ENCODE assay signal across 10 cellular contexts in genomic region chr1:204443871-204444581, GRCh38. TPM values are rescaled to one million over a fixed set of nuclear protein-coding genes. Genes with fewer than 3 reads are reported as not detected.
DNase-seq lines count a peak whose midpoint lies in the region; ATAC-seq and TF ChIP-seq lines count a peak whose summit lies in the region.
"Had no signal": no experiment of that assay in that cellular context is flagged by ENCODE, and none has a peak within 500 bp of the region (broad histone marks: within the 10 kb centered on the region; RNA-seq: fewer than 3 reads in every experiment).

No MANE protein-coding gene starts in this region.

- H3K36me3 Mint-ChIP-seq in CD4-positive, alpha-beta T cell (ENCODE audit: low read depth) = peaks cover 91% of the 10 kb centered on the region

- H3K27ac Mint-ChIP-seq in CD4-positive, alpha-beta T cell = no peak overlapping the region

- peaks cover 0 to 45% of the 10 kb centered on the region in 2 donors for H3K36me3 ChIP-seq in gastrocnemius medialis

- DNase-seq in CD1c-positive myeloid dendritic cell (ENCODE audit: extremely low spot score) = peak; percentile 69
- DNase-seq in NCI-H226 = peak; percentile 94
- no peak for DNase-seq in gastrocnemius medialis
- DNase-seq in cerebellar cortex (ENCODE audit: low spot score) = no peak
- DNase-seq in CD4-positive, alpha-beta T cell = no peak
- no peak for DNase-seq in cerebellar nuclear complex (lab: John Stamatoyannopoulos, UW)
- DNase-seq: HCEC 1CT had no signal

- no peak for TF ChIP-seq POLR2A in gastrocnemius medialis (IDR thresholded peaks at IDR 0.05)

- ATAC-seq in gastrocnemius medialis (no peak), HG02571 (IDR thresholded peaks at IDR 0.05; ENCODE audit: unreplicated experiment) (no peak)
- ATAC-seq in CD4-positive, alpha-beta T cell (ENCODE audit: poor library complexity) = no peak

- H3K27me3 ChIP-seq in gastrocnemius medialis = no peaks in the 10 kb centered on the region
- no peaks in the 10 kb centered on the region for H3K27me3 ChIP-seq in CD4-positive, alpha-beta T cell (ENCODE audit: control insufficient read depth, insufficient read depth, low read length)

- H3K27ac ChIP-seq in cingulate gyrus (ENCODE audit: low read depth, low read length) = peak overlapping the region; percentile 7
- H3K27ac ChIP-seq in gastrocnemius medialis = peak overlapping the region in 3 of 4 donors; percentile 86 to 89 (median 87)
- no peak overlapping the region for H3K27ac ChIP-seq in CD4-positive, alpha-beta T cell (ENCODE audit: low read depth, low read length)

- no peak overlapping the region for H3K4me3 ChIP-seq in gastrocnemius medialis

- H3K4me3 Mint-ChIP-seq in CD4-positive, alpha-beta T cell = no peak overlapping the region
- H3K4me3 Mint-ChIP-seq: brain had no signal

- H3K4me1 ChIP-seq in gastrocnemius medialis = peaks cover 47 to 79% of the 10 kb centered on the region in 2 donors

- CTCF ChIA-PET in CD4-positive, alpha-beta T cell (lab: Charles Lee) = interaction anchor here (0.6 to 9.7 kb wide), 3 partner anchors 13 to 1296 kb away, joined by 6 to 218 read pairs (median 6); no protein-coding TSS in a partner anchor

- no peaks in the 10 kb centered on the region for H3K27me3 Mint-ChIP-seq in CD4-positive, alpha-beta T cell
- H3K27me3 Mint-ChIP-seq: brain had no signal

- no peaks in the 10 kb centered on the region for H3K9me3 Mint-ChIP-seq in CD4-positive, alpha-beta T cell
- H3K9me3 Mint-ChIP-seq: brain had no signal

- H3K4me1 Mint-ChIP-seq in CD4-positive, alpha-beta T cell (ENCODE audit: low read depth) = peaks cover 9% of the 10 kb centered on the region

- no peaks in the 10 kb centered on the region for H3K9me3 ChIP-seq in gastrocnemius medialis
- no peaks in the 10 kb centered on the region for H3K9me3 ChIP-seq in CD4-positive, alpha-beta T cell (ENCODE audit: control insufficient read depth, low read length)

- in situ Hi-C loops in gastrocnemius medialis (cut with MboI; ENCODE audit: low sequenced_read_pairs in 4 of 4) = loop anchor here in 1 of 4 donors (5.0 kb wide), 1 partner anchor 58 kb away; no protein-coding TSS in a partner anchor

- intact Hi-C loops in gastrocnemius medialis (cut with DNase I; ENCODE audit: low total_unique reads) = no loop called here
- intact Hi-C loops in CD4-positive, alpha-beta T cell (cut with DNase I, micrococcal nuclease) = loop anchor here in 1 of 2 experiments (10.0 kb wide), 1 partner anchor 321 kb away; no protein-coding TSS in a partner anchor

- no peak for TF ChIP-seq CTCF in gastrocnemius medialis (IDR thresholded peaks at IDR 0.05 in 4 of 5, conservative IDR thresholded peaks at IDR 0.05 in 1 of 5)
- TF ChIP-seq CTCF in CD4-positive, alpha-beta T cell (IDR thresholded peaks at IDR 0.05) = no peak

- POLR2A ChIA-PET in CD4-positive, alpha-beta T cell (lab: Charles Lee) = interaction anchor here (2.0 kb wide), 1 partner anchor 62 kb away, joined by 7 read pairs; no protein-coding TSS in a partner anchor

RNA-seq across cellular contexts. Expression of gene PPP1R15B, which starts 32.4 kb away (rescaled TPM):
- total RNA-seq in gastrocnemius medialis = 10 to 100 TPM; 23.8 to 33.0 (median 25.9) TPM
- total RNA-seq in CD4-positive, alpha-beta T cell = 100 to 1,000 TPM; 171 to 179 TPM

RNA-seq across cellular contexts. Expression of gene PIK3C2B, which starts 50.6 kb away (rescaled TPM):
- total RNA-seq in gastrocnemius medialis = 1 to 10 TPM; 2.8 to 6.0 (median 3.8) TPM
- 10 to 100 TPM; 25.5 to 27.1 TPM for total RNA-seq in CD4-positive, alpha-beta T cell

Comparison
In these comparisons a context has a peak if more than half of its experiments do, and no peak if none do; other contexts are left out.
1. DNase-seq: peak in CD1c-positive myeloid dendritic cell (single experiment) and NCI-H226 (single experiment); none in gastrocnemius medialis (0 of 2), cerebellar cortex (single experiment), CD4-positive, alpha-beta T cell (0 of 10) and cerebellar nuclear complex (0 of 2).
2. RNA of gene PPP1R15B, which starts 32.4 kb away (total RNA-seq): 171 to 179 TPM in CD4-positive, alpha-beta T cell; 23.8 to 33.0 TPM in gastrocnemius medialis; every median in the first group is over 4 times any median in the second.